ENCODE assay signal across 9 cellular contexts in genomic region chr11:451738-452137, GRCh38. TPM values are rescaled to one million over a fixed set of nuclear protein-coding genes. Genes with fewer than 3 reads are reported as not detected.
A peak's percentile ranks its signal among the peaks of the same experiment; 100 is the strongest.
DNase-seq lines count a peak whose midpoint lies in the region; ATAC-seq, FAIRE-seq and TF ChIP-seq lines count a peak whose summit lies in the region.
"Had no signal": no experiment of that assay in that cellular context is flagged by ENCODE, and none has a peak within 500 bp of the region (broad histone marks: within the 10 kb centered on the region; RNA-seq: fewer than 3 reads in every experiment).

No MANE protein-coding gene starts in this region.

- peaks cover 68% of the 10 kb centered on the region for H3K79me2 ChIP-seq in astrocyte (ENCODE audit: insufficient read depth, low read length)

- peak overlapping the region; percentile 86 for H3K9ac ChIP-seq in astrocyte (ENCODE audit: low read length)

- H3K4me3 ChIP-seq in right cardiac atrium (ENCODE audit: low read length) = no peak overlapping the region
- H3K4me3 ChIP-seq in astrocyte (ENCODE audit: insufficient read depth, low read depth, low read length) = no peak overlapping the region
- H3K4me3 ChIP-seq in mesodermal cell (ENCODE audit: extremely low read depth, insufficient read depth, low read length, poor library complexity, severe bottlenecking) = peak overlapping the region; percentile 82

- peaks cover 2% of the 10 kb centered on the region for H3K9me3 Mint-ChIP-seq in astrocyte (ENCODE audit: unreplicated experiment)

- no peaks in the 10 kb centered on the region for H3K27me3 Mint-ChIP-seq in astrocyte (ENCODE audit: low read depth, unreplicated experiment)

- H3K27me3 ChIP-seq in right cardiac atrium (ENCODE audit: control insufficient read depth, insufficient read depth) = no peaks in the 10 kb centered on the region
- H3K27me3 ChIP-seq in astrocyte (ENCODE audit: insufficient read depth, low read length) = no peaks in the 10 kb centered on the region

- H3K36me3 ChIP-seq in astrocyte (ENCODE audit: insufficient read depth, low read length) (peaks cover 7% of the 10 kb centered on the region), mesodermal cell (ENCODE audit: control insufficient read depth, insufficient read depth, low read length) (peaks cover 47% of the 10 kb centered on the region)

- no peaks in the 10 kb centered on the region for H3K4me1 ChIP-seq in right cardiac atrium (ENCODE audit: control insufficient read depth, insufficient read depth, low read length)
- peaks cover 8% of the 10 kb centered on the region for H3K4me1 ChIP-seq in astrocyte (ENCODE audit: insufficient read depth, low read length)
- peaks cover 22% of the 10 kb centered on the region for H3K4me1 ChIP-seq in mesodermal cell (ENCODE audit: control insufficient read depth, insufficient read depth, low read length, poor library complexity, severe bottlenecking)

- H3K27ac ChIP-seq in right cardiac atrium (ENCODE audit: low read length) = no peak overlapping the region
- H3K27ac ChIP-seq in astrocyte (ENCODE audit: low read depth, low read length) = no peak overlapping the region
- H3K27ac ChIP-seq in mesodermal cell (ENCODE audit: low read depth, low read length, severe bottlenecking) = no peak overlapping the region

- peaks cover 52% of the 10 kb centered on the region for H4K20me1 ChIP-seq in astrocyte (ENCODE audit: insufficient read depth, low read length)

- H3K4me2 ChIP-seq in astrocyte (ENCODE audit: low read length) = peak overlapping the region; percentile 100

- H3K36me3 Mint-ChIP-seq in astrocyte (ENCODE audit: low read depth, unreplicated experiment) = peaks cover 17% of the 10 kb centered on the region

- H3K4me1 Mint-ChIP-seq in astrocyte (ENCODE audit: low read depth, unreplicated experiment) = peaks cover 6% of the 10 kb centered on the region

- H3K9me3 ChIP-seq in right cardiac atrium (ENCODE audit: control insufficient read depth, low read length) = no peaks in the 10 kb centered on the region
- H3K9me3 ChIP-seq in astrocyte (ENCODE audit: insufficient read depth, low read depth, low read length) = no peaks in the 10 kb centered on the region
- no peaks in the 10 kb centered on the region for H3K9me3 ChIP-seq in mesodermal cell (ENCODE audit: control insufficient read depth, low read length)

- peak overlapping the region; percentile 96 for H3K4me3 Mint-ChIP-seq in astrocyte (ENCODE audit: unreplicated experiment)

- no peak for FAIRE-seq in astrocyte (lab: Jason Lieb, UNC)

- H3K27ac Mint-ChIP-seq in astrocyte (ENCODE audit: unreplicated experiment) = peak overlapping the region; percentile 95

- intact Hi-C loops in right cardiac atrium (cut with DNase I) (loop anchor here in 2 of 4 donors (2.0 to 5.0 kb wide), 2 partner anchors 51 to 55 kb away; partner anchors contain the start of gene RNH1 (in 1 of the 2)), left ventricle myocardium superior (cut with micrococcal nuclease) (no loop called here)

- ATAC-seq in right cardiac atrium (no peak), left ventricle myocardium superior (no peak), HG03378 (IDR thresholded peaks at IDR 0.05; ENCODE audit: unreplicated experiment) (no peak), GM18909 (IDR thresholded peaks at IDR 0.05; ENCODE audit: poor library complexity, unreplicated experiment) (no peak)

- peak in 2 of 3 donors; percentile 62 to 63 for DNase-seq in right cardiac atrium
- no peak for DNase-seq in left ventricle myocardium superior
- no peak for DNase-seq in astrocyte (ENCODE audit: low read depth)
- DNase-seq in NAMALWA (ENCODE audit: low spot score) = no peak
- DNase-seq in NCI-H1105 treated with DMSO at 0.1 percent for 48 hours (lab: John Stamatoyannopoulos, UW) = no peak
- DNase-seq: NCI-H446 treated with DMSO at 0.1 percent for 48 hours had no signal

- no peak overlapping the region for H2AFZ ChIP-seq in astrocyte (ENCODE audit: low read depth, low read length)

- TF ChIP-seq CTCF in astrocyte (IDR thresholded peaks at IDR 0.05; ENCODE audit: insufficient read depth, low read depth, low read length) = no peak

- WGBS in right cardiac atrium = 85% methylated on average over 14 of the region's 14 CpGs
- WGBS in mesodermal cell (ENCODE audit: insufficient coverage in 2 of 2), 2 experiments = 93 to 97% methylated on average over 9 to 14 of the region's 14 CpGs

RNA-seq across cellular contexts. Expression of gene PTDSS2, which starts 1.7 kb away (rescaled TPM):
- total RNA-seq in right cardiac atrium (10 to 100 TPM; 30.2 to 33.3 (median 30.9) TPM), left ventricle myocardium superior (31.8 TPM), astrocyte (40.3 and 47.3 TPM in 2 replicates)
- 30.7 TPM for polyA plus RNA-seq in right cardiac atrium
- polyA plus RNA-seq in mesodermal cell (2013, experiment 1 of 2) = 38.1 TPM
- 36.5 TPM for polyA plus RNA-seq in mesodermal cell (2013, experiment 2 of 2)

RNA-seq across cellular contexts. Expression of gene ANO9, which starts 9.9 kb away (rescaled TPM):
- total RNA-seq in right cardiac atrium (under 1 TPM; 0.14 to 0.46 (median 0.20) TPM), left ventricle myocardium superior (1.3 TPM), astrocyte (0.82 and 1.9 TPM in 2 replicates)
- polyA plus RNA-seq in right cardiac atrium = 0.20 TPM
- polyA plus RNA-seq in mesodermal cell (2013, experiment 1 of 2) = 0.74 TPM
- 0.35 TPM for polyA plus RNA-seq in mesodermal cell (2013, experiment 2 of 2)

RNA-seq across cellular contexts. Expression of gene SIGIRR, which starts 36.9 kb away (rescaled TPM):
- total RNA-seq in right cardiac atrium (10 to 100 TPM; 28.6 to 42.4 (median 35.1) TPM), left ventricle myocardium superior (47.5 TPM), astrocyte (6.2 and 7.2 TPM in 2 replicates)
- polyA plus RNA-seq in right cardiac atrium = 61.8 TPM
- polyA plus RNA-seq in mesodermal cell (2013, experiment 1 of 2) = 30.7 TPM
- polyA plus RNA-seq in mesodermal cell (2013, experiment 2 of 2) = 19.4 TPM

RNA-seq across cellular contexts. Expression of gene RNH1, which starts 55.3 kb away (rescaled TPM):
- 100 to 1,000 TPM; 188 to 203 (median 195) TPM for total RNA-seq in right cardiac atrium
- polyA plus RNA-seq in right cardiac atrium = 162 TPM
- total RNA-seq in left ventricle myocardium superior = 171 TPM
- total RNA-seq in astrocyte = 117 and 130 TPM in 2 replicates
- polyA plus RNA-seq in mesodermal cell (2013, experiment 1 of 2) = 57.8 TPM
- 50.6 TPM for polyA plus RNA-seq in mesodermal cell (2013, experiment 2 of 2)

RNA-seq across cellular contexts. Expression of gene PKP3, which starts 57.7 kb away (rescaled TPM):
- total RNA-seq in right cardiac atrium = under 1 TPM; 0.26 to 0.88 (median 0.63) TPM
- polyA plus RNA-seq in right cardiac atrium = 0.36 TPM
- 0.84 TPM for total RNA-seq in left ventricle myocardium superior
- total RNA-seq in astrocyte = 1.1 and 2.1 TPM in 2 replicates
- polyA plus RNA-seq in mesodermal cell (2013, experiment 1 of 2) = 0.22 TPM
- polyA plus RNA-seq in mesodermal cell (2013, experiment 2 of 2) = 0.71 TPM

Comparison
In these comparisons a context has a peak if more than half of its experiments do, and no peak if none do; other contexts are left out.
1. DNase-seq: peak in right cardiac atrium (2 of 3); none in left ventricle myocardium superior (single experiment), astrocyte (single experiment), NAMALWA (single experiment) and NCI-H1105 treated with DMSO at 0.1 percent for 48 hours (single experiment).